In genomic region chr17:64096037-64096436, GRCh38 we compare ENCODE assay signal across 22 cellular contexts. TPM values are rescaled to one million over a fixed set of nuclear protein-coding genes. Genes with fewer than 3 reads are reported as not detected.
DNase-seq lines count a peak whose midpoint lies in the region; TF ChIP-seq lines count a peak whose summit lies in the region.
"Had no signal": no experiment of that assay in that cellular context is flagged by ENCODE, and none has a peak within 500 bp of the region (broad histone marks: within the 10 kb centered on the region; RNA-seq: fewer than 3 reads in every experiment).

No MANE protein-coding gene starts in this region.

- H3K36me3 ChIP-seq in KOPT-K1 (ENCODE audit: insufficient read depth, low read length) (peaks cover 23% of the 10 kb centered on the region), neutrophil (peaks cover 24% of the 10 kb centered on the region)

- DNase-seq in NCI-H510A treated with DMSO at 0.1 percent for 48 hours (lab: John Stamatoyannopoulos, UW) (peak; percentile 43), NCI-H510A (lab: John Stamatoyannopoulos, UW) (no peak), MCF 10A (ENCODE audit: unreplicated experiment) (no peak), kidney tubule cell (ENCODE audit: low spot score) (no peak), middle frontal gyrus (ENCODE audit: extremely low spot score, low spot score) (no peak)
- no peak for DNase-seq in stimulated activated CD4-positive, alpha-beta T cell treated with anti-CD3 and anti-CD28 coated beads, Interleukin-15, amount 100 ng/mL, for 24 hours
- DNase-seq: activated CD8-positive, alpha-beta memory T cell treated with anti-CD3 and anti-CD28 coated beads for 24 hours; activated effector memory CD4-positive, alpha-beta T cell treated with anti-CD3 and anti-CD28 coated beads, Interleukin-2, amount 50 U/mL, for 16 hours; cerebellar nuclear complex; effector memory CD4-positive, alpha-beta T cell; heart right ventricle; HFFc6; immature natural killer cell; KG1; mesenchymal stem cell; NCI-H1092; psoas muscle; SW 1271 had no signal

- intact Hi-C loops in MCF 10A (cut with micrococcal nuclease), result no loop called here

- no peaks in the 10 kb centered on the region for H3K9me3 Mint-ChIP-seq in MCF 10A (ENCODE audit: unreplicated experiment)
- H3K9me3 Mint-ChIP-seq: HFFc6, immature natural killer cell had no signal

- TF ChIP-seq CTCF in MCF 10A (IDR thresholded peaks at IDR 0.05; ENCODE audit: unreplicated experiment) (no peak), neutrophil (IDR thresholded peaks at IDR 0.05) (no peak)

- no peak overlapping the region for H3K4me3 ChIP-seq in neutrophil (ENCODE audit: low read depth in 1 of 2, low read length in 1 of 2)
- H3K4me3 ChIP-seq: BLaER1, heart right ventricle, psoas muscle, smooth muscle cell had no signal

- H3K4me1 Mint-ChIP-seq in MCF 10A (ENCODE audit: insufficient read depth, unreplicated experiment), result peaks cover 37% of the 10 kb centered on the region

- peak overlapping the region; percentile 8 for H3K27ac Mint-ChIP-seq in MCF 10A (ENCODE audit: low read depth, unreplicated experiment)

- peak overlapping the region; percentile 36 for H3K27ac ChIP-seq in KOPT-K1 (ENCODE audit: low read depth, low read length, poor library complexity, severe bottlenecking)
- H3K27ac ChIP-seq in neutrophil, result peak overlapping the region; percentile 15
- H3K27ac ChIP-seq: BLaER1, heart right ventricle, psoas muscle had no signal

- no peaks in the 10 kb centered on the region for H3K27me3 Mint-ChIP-seq in MCF 10A (ENCODE audit: insufficient read depth, unreplicated experiment)

- BruUV-seq in MCF 10A (replicated peaks; lab: Mats Ljungman, UMichigan), result no TSS peak

- H3K4me3 Mint-ChIP-seq in MCF 10A (ENCODE audit: unreplicated experiment), result no peak overlapping the region
- H3K4me3 Mint-ChIP-seq: HFFc6 had no signal

- H3K36me3 Mint-ChIP-seq in MCF 10A (ENCODE audit: insufficient read depth, unreplicated experiment), result peaks cover 22% of the 10 kb centered on the region

- peaks cover 24 to 25% of the 10 kb centered on the region in 2 experiments for H3K4me1 ChIP-seq in neutrophil (ENCODE audit: control insufficient read depth in 1 of 2, insufficient read depth in 1 of 2, low read depth in 1 of 2, low read length in 1 of 2)

- CTCF ChIA-PET in MCF 10A (lab: Yijun Ruan, JAX), result interaction anchor here (1.1 to 2.1 kb wide), 2 partner anchors 19 to 67 kb away, joined by 5 to 8 read pairs; no protein-coding TSS in a partner anchor

- H3K27me3 ChIP-seq in neutrophil, result no peaks in the 10 kb centered on the region
- H3K27me3 ChIP-seq: BLaER1, heart right ventricle had no signal

- no peaks in the 10 kb centered on the region for H3K9me3 ChIP-seq in KOPT-K1 (ENCODE audit: insufficient read depth, low read length, poor library complexity, severe bottlenecking)
- no peaks in the 10 kb centered on the region for H3K9me3 ChIP-seq in neutrophil
- H3K9me3 ChIP-seq: heart right ventricle, psoas muscle had no signal

- POLR2A ChIA-PET in MCF 10A (lab: Yijun Ruan, JAX), result interaction anchor here (0.9 to 9.3 kb wide), 11 partner anchors 8 to 167 kb away, joined by 4 to 111 read pairs (median 11); partner anchors contain the start of gene TEX2

RNA-seq across cellular contexts. Expression of gene ERN1, which starts 33.9 kb away (rescaled TPM):
- total RNA-seq in MCF 10A (2022), result 79.5 and 87.0 TPM in 2 replicates
